8 cellular contexts compared by ENCODE assay signal in the genomic region with DNA sequence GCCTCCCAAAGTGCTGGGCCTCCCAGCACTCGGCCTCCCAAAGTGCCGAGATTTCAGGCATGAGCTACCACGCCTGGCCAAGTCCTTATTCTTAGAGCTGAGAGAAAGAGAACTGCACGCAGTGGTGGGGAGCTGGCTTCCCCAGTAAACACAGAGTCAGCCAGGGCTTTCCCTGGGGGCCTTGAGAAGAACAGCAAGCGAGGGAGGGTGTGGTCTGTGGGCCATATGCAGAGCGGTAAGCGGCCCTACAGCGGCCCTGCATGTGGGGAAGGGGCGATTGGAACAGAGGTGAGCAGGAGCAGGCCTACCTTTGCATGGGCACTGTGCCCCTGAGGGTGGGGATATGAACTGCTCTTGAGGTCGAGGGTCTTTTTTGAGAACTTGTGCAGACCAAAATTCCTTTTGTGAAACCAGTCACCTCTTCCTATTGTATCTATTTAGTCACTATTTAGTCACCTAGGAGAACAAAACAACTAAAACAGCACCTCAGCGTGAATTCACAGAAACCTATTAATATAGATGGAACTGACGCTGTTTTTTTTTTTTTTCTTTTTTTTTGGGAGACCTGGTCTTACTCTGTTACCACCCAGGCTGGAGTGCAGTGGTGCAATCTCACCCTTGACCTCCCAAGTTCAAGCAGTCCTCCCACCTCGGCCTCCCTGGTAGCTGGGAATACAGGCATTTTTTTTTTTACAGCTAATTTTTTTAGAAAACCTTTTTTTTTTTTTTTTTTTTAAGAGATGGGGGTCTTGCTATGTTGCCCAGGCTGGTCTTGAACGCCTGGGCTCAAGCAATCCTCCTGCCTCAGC. TPM values are rescaled to one million over a fixed set of nuclear protein-coding genes. Genes with fewer than 3 reads are reported as not detected.
DNase-seq lines count a peak whose midpoint lies in the region; ATAC-seq and TF ChIP-seq lines count a peak whose summit lies in the region.

No MANE protein-coding gene starts in this region.

- no peaks in the 10 kb centered on the region for H3K27me3 ChIP-seq in gastroesophageal sphincter

- TF ChIP-seq CTCF in gastroesophageal sphincter (IDR thresholded peaks at IDR 0.05), result no peak

- no peak overlapping the region for H3K4me3 ChIP-seq in gastroesophageal sphincter

- no peak for DNase-seq in activated CD8-positive, alpha-beta memory T cell treated with anti-CD3 and anti-CD28 coated beads, Interleukin-2, amount 10 ng/mL, durations not matched to agents 7 days and 5 days
- DNase-seq in stimulated activated CD4-positive, alpha-beta T cell treated with anti-CD3 and anti-CD28 coated beads, Interleukin-4, amount 100 ng/mL, for 24 hours, result peak; percentile 59
- DNase-seq in NCI-H510A (lab: John Stamatoyannopoulos, UW) (no peak), RKO (ENCODE audit: low spot score) (no peak), OCI-M1 (lab: John Stamatoyannopoulos, UW) (no peak)

- peak overlapping the region; percentile 66 for H3K27ac Mint-ChIP-seq in activated CD8-positive, alpha-beta memory T cell treated with anti-CD3 and anti-CD28 coated beads, Interleukin-2, amount 10 ng/mL, durations not matched to agents 7 days and 5 days

- WGBS in gastroesophageal sphincter (ENCODE audit: low coverage in 1 of 2), 2 donors, result 64 to 80% methylated on average over 3 to 6 of the region's 14 CpGs

- peaks cover 0 to 7% of the 10 kb centered on the region in 2 donors for H3K36me3 ChIP-seq in gastroesophageal sphincter

- peak overlapping the region in 3 of 4 donors; percentile 59 to 78 (median 62) for H3K27ac ChIP-seq in gastroesophageal sphincter

- no peak for TF ChIP-seq EP300 in gastroesophageal sphincter (IDR thresholded peaks at IDR 0.05)

- no peaks in the 10 kb centered on the region for H3K9me3 ChIP-seq in gastroesophageal sphincter

- peaks cover 5% of the 10 kb centered on the region for H3K9me3 Mint-ChIP-seq in activated CD8-positive, alpha-beta memory T cell treated with anti-CD3 and anti-CD28 coated beads, Interleukin-2, amount 10 ng/mL, durations not matched to agents 7 days and 5 days (ENCODE audit: low read depth)

- no peaks in the 10 kb centered on the region for H3K27me3 Mint-ChIP-seq in activated CD8-positive, alpha-beta memory T cell treated with anti-CD3 and anti-CD28 coated beads, Interleukin-2, amount 10 ng/mL, durations not matched to agents 7 days and 5 days

- no peak overlapping the region for H3K4me3 Mint-ChIP-seq in activated CD8-positive, alpha-beta memory T cell treated with anti-CD3 and anti-CD28 coated beads, Interleukin-2, amount 10 ng/mL, durations not matched to agents 7 days and 5 days

- H3K4me1 Mint-ChIP-seq in activated CD8-positive, alpha-beta memory T cell treated with anti-CD3 and anti-CD28 coated beads, Interleukin-2, amount 10 ng/mL, durations not matched to agents 7 days and 5 days, result peaks cover 94% of the 10 kb centered on the region

- TF ChIP-seq POLR2A in gastroesophageal sphincter (IDR thresholded peaks at IDR 0.05), result no peak

- H3K36me3 Mint-ChIP-seq in activated CD8-positive, alpha-beta memory T cell treated with anti-CD3 and anti-CD28 coated beads, Interleukin-2, amount 10 ng/mL, durations not matched to agents 7 days and 5 days, result peaks cover 32% of the 10 kb centered on the region

- CTCF ChIA-PET in activated CD8-positive, alpha-beta memory T cell treated with anti-CD3 and anti-CD28 coated beads, Interleukin-2, amount 10 ng/mL, durations not matched to agents 7 days and 5 days (lab: Charles Lee), result interaction anchor here (6.9 to 20.7 kb wide), 4 partner anchors 10 to 60 kb away, joined by 36 to 579 read pairs (median 264); partner anchors contain the start of gene TSPAN14

- peak; percentile 68 for ATAC-seq in GM18498 (IDR thresholded peaks at IDR 0.05; ENCODE audit: unreplicated experiment)
- ATAC-seq in HG02763 (IDR thresholded peaks at IDR 0.05; ENCODE audit: unreplicated experiment), result peak; percentile 55
- ATAC-seq in activated CD8-positive, alpha-beta memory T cell treated with anti-CD3 and anti-CD28 coated beads, Interleukin-2, amount 10 ng/mL, durations not matched to agents 7 days and 5 days, result no peak
- ATAC-seq in gastroesophageal sphincter, result no peak

- H3K4me1 ChIP-seq in gastroesophageal sphincter, result peaks cover 17 to 95% (median 63%) of the 10 kb centered on the region in 3 donors

RNA-seq across cellular contexts. Expression of gene SH2D4B, which starts 36.9 kb away (rescaled TPM):
- total RNA-seq in activated CD8-positive, alpha-beta memory T cell treated with anti-CD3 and anti-CD28 coated beads, Interleukin-2, amount 10 ng/mL, durations not matched to agents 7 days and 5 days, result under 1 TPM in 1 of 2 experiments, not detected in 1; 0.09 TPM
- not detected for total RNA-seq in gastroesophageal sphincter

RNA-seq across cellular contexts. Expression of gene TSPAN14, which starts 46.7 kb away (rescaled TPM):
- 100 to 1,000 TPM; 100 to 104 TPM for total RNA-seq in activated CD8-positive, alpha-beta memory T cell treated with anti-CD3 and anti-CD28 coated beads, Interleukin-2, amount 10 ng/mL, durations not matched to agents 7 days and 5 days
- 10 to 100 TPM; 23.3 to 52.4 (median 37.1) TPM for total RNA-seq in gastroesophageal sphincter

Comparison
In these comparisons a context has a peak if more than half of its experiments do, and no peak if none do; other contexts are left out.
1. ATAC-seq: peak in GM18498 (single experiment) and HG02763 (single experiment); none in activated CD8-positive, alpha-beta memory T cell treated with anti-CD3 and anti-CD28 coated beads, Interleukin-2, amount 10 ng/mL, durations not matched to agents 7 days and 5 days (single experiment) and gastroesophageal sphincter (single experiment).